In the genomic region with DNA sequence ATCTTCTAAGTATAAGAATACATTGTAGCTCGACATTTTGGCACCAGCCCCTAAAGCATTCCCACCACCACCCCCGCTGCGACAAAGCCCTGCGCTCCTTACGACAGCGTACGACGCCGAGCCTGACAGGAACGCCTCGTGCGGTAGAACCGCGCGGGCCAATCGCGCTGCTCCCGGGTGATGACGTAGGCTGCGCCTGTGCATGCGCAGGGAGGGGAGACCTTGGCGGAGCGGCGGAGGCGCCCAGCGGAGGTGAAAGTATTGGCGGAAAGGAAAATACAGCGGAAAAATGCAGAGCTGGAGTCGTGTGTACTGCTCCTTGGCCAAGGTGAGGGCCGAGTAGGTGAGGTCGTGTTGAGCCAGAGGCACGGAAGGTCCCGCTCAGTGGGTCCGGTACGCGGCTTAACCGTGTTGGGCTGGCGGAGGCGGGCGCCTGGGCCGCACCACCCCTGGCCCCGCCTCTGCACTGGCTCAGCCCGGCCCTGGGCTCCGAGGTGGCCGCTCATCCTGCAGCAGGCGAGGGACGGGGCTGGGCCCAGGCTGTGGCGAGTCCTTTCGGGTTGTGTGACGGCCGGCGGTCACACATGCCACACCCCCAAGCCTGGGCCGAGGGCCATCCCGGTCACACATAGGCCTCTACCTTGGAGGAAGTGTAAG, we compare ENCODE assay signal across 1 cellular context.
TF ChIP-seq lines count a peak whose summit lies in the region.

A gene with protein sequence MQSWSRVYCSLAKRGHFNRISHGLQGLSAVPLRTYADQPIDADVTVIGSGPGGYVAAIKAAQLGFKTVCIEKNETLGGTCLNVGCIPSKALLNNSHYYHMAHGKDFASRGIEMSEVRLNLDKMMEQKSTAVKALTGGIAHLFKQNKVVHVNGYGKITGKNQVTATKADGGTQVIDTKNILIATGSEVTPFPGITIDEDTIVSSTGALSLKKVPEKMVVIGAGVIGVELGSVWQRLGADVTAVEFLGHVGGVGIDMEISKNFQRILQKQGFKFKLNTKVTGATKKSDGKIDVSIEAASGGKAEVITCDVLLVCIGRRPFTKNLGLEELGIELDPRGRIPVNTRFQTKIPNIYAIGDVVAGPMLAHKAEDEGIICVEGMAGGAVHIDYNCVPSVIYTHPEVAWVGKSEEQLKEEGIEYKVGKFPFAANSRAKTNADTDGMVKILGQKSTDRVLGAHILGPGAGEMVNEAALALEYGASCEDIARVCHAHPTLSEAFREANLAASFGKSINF (plus strand): TSS at position 222 of the 657 bp plus-strand sequence. CDS start 68 bp downstream, at position 290.

TF ChIP-seq in H1, 55 proteins besides CTCF, POLR2A, EP300 and RAD21 (continues in another document):
- TF ChIP-seq NANOG (IDR thresholded peaks at IDR 0.05; ENCODE audit: insufficient read depth, low read depth, low read length, poor library complexity, severe bottlenecking) (no peak), SIRT6 (IDR thresholded peaks at IDR 0.05; ENCODE audit: low read length) (no peak), BACH1 (IDR thresholded peaks at IDR 0.05; ENCODE audit: low read length) (no peak), SIN3A (conservative IDR thresholded peaks at IDR 0.05 in 1 of 2, IDR thresholded peaks at IDR 0.05 in 1 of 2; ENCODE audit: low read depth in 1 of 2, low read length in 2 of 2) (peak; percentile 38 to 95; a peak in 2 of 4 replicates), FOSL1 (IDR thresholded peaks at IDR 0.05; ENCODE audit: insufficient read depth, low read depth, low read length) (no peak), KDM5A (IDR thresholded peaks at IDR 0.05; ENCODE audit: low read length) (no peak), BCL11A (IDR thresholded peaks at IDR 0.05; ENCODE audit: low read depth in 2 of 2, low read length in 2 of 2) (no peak), HDAC6 (IDR thresholded peaks at IDR 0.05; ENCODE audit: low read depth, low read length) (no peak), TBP (IDR thresholded peaks at IDR 0.05; ENCODE audit: low read depth, low read length) (peak; percentile 57), KDM1A (IDR thresholded peaks at IDR 0.05; ENCODE audit: borderline replicate concordance, low read length) (no peak), TCF12 (IDR thresholded peaks at IDR 0.05; ENCODE audit: low read depth, low read length) (no peak), CTBP2 (IDR thresholded peaks at IDR 0.05; ENCODE audit: borderline replicate concordance, insufficient read depth, insufficient read length, low read length) (no peak), TAF7 (optimal IDR thresholded peaks at IDR 0.05; ENCODE audit: borderline replicate concordance, low read depth, low read length) (no peak), CEBPB (IDR thresholded peaks at IDR 0.05; ENCODE audit: low read depth, low read length) (no peak), RNF2 (IDR thresholded peaks at IDR 0.05; ENCODE audit: borderline replicate concordance, low read depth, low read length, missing control alignments, poor library complexity, severe bottlenecking) (no peak), SIX5 (IDR thresholded peaks at IDR 0.05; ENCODE audit: low read depth, low read length) (no peak), RXRA (IDR thresholded peaks at IDR 0.05; ENCODE audit: insufficient read depth, low read depth, low read length) (no peak), RFX5 (IDR thresholded peaks at IDR 0.05; ENCODE audit: borderline replicate concordance, low read depth, low read length) (no peak), CHD2 (IDR thresholded peaks at IDR 0.05; ENCODE audit: low read length) (0 out of 2 replicates have a peak, but pooled peaks have one; percentile 33), SP2 (IDR thresholded peaks at IDR 0.05; ENCODE audit: low read length) (no peak), PHF8 (conservative IDR thresholded peaks at IDR 0.05; ENCODE audit: low read depth, low read length) (peak; percentile 87), GABPA (IDR thresholded peaks at IDR 0.05; ENCODE audit: borderline replicate concordance, insufficient read depth, low read length) (no peak), SUZ12 (IDR thresholded peaks at IDR 0.05; ENCODE audit: low read length) (no peak), SP1 (IDR thresholded peaks at IDR 0.05; ENCODE audit: low read depth, low read length) (no peak), ASH2L (IDR thresholded peaks at IDR 0.05; ENCODE audit: low read length) (peak; percentile 89), SP4 (IDR thresholded peaks at IDR 0.05; ENCODE audit: low read length) (peak; percentile 27; the same call in 1 of the 2 replicates), GTF2F1 (IDR thresholded peaks at IDR 0.05; ENCODE audit: borderline replicate concordance, low read depth, low read length) (no peak), EZH2 (IDR thresholded peaks at IDR 0.05; ENCODE audit: low read depth, low read length, severe bottlenecking) (no peak), CHD1 (IDR thresholded peaks at IDR 0.05; ENCODE audit: low read depth, low read length) (no peak), CBX5 (IDR thresholded peaks at IDR 0.05; ENCODE audit: low read depth, low read length) (no peak), EGR1 (IDR thresholded peaks at IDR 0.05; ENCODE audit: borderline replicate concordance, low read depth, low read length) (peak; percentile 50; the same call in 1 of the 2 replicates), TEAD4 (IDR thresholded peaks at IDR 0.05; ENCODE audit: low read depth, low read length) (0 out of 2 replicates have a peak, but pooled peaks have one; percentile 14), ZNF274 (IDR thresholded peaks at IDR 0.05; ENCODE audit: borderline replicate concordance, extremely low read depth, low read length) (no peak), YY1 (IDR thresholded peaks at IDR 0.05; ENCODE audit: low read depth, low read length) (no peak), TAF1 (IDR thresholded peaks at IDR 0.05; ENCODE audit: low read depth, low read length) (peak; percentile 69; the same call in 1 of the 2 replicates), JUND (IDR thresholded peaks at IDR 0.05; ENCODE audit: low read length) (0 out of 2 replicates have a peak, but pooled peaks have one; percentile 13), POU5F1 (IDR thresholded peaks at IDR 0.05; ENCODE audit: low read depth, low read length) (no peak), CREB1 (IDR thresholded peaks at IDR 0.05) (peak; percentile 93), KDM4A (IDR thresholded peaks at IDR 0.05; ENCODE audit: low read depth, low read length, severe bottlenecking) (peak; percentile 83), JUN (IDR thresholded peaks at IDR 0.05; ENCODE audit: low read depth, low read length) (no peak), CBX8 (IDR thresholded peaks at IDR 0.05; ENCODE audit: borderline replicate concordance, low read depth, low read length) (no peak), BRCA1 (IDR thresholded peaks at IDR 0.05; ENCODE audit: low read depth, low read length) (no peak), SRF (IDR thresholded peaks at IDR 0.05; ENCODE audit: low read depth, low read length) (no peak), HDAC2 (IDR thresholded peaks at IDR 0.05; ENCODE audit: borderline replicate concordance in 1 of 2, low read depth in 2 of 2, low read length in 2 of 2) (0 out of 4 replicates have a peak, but pooled peaks of 1 of the 2 experiments have one; percentile 59)
- TF ChIP-seq, protein P1, sequence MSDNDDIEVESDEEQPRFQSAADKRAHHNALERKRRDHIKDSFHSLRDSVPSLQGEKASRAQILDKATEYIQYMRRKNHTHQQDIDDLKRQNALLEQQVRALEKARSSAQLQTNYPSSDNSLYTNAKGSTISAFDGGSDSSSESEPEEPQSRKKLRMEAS (IDR thresholded peaks at IDR 0.05), result peak; percentile 96
- TF ChIP-seq, protein P2, sequence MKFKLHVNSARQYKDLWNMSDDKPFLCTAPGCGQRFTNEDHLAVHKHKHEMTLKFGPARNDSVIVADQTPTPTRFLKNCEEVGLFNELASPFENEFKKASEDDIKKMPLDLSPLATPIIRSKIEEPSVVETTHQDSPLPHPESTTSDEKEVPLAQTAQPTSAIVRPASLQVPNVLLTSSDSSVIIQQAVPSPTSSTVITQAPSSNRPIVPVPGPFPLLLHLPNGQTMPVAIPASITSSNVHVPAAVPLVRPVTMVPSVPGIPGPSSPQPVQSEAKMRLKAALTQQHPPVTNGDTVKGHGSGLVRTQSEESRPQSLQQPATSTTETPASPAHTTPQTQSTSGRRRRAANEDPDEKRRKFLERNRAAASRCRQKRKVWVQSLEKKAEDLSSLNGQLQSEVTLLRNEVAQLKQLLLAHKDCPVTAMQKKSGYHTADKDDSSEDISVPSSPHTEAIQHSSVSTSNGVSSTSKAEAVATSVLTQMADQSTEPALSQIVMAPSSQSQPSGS (IDR thresholded peaks at IDR 0.05; ENCODE audit: low read length), result no peak
- TF ChIP-seq, protein P3, sequence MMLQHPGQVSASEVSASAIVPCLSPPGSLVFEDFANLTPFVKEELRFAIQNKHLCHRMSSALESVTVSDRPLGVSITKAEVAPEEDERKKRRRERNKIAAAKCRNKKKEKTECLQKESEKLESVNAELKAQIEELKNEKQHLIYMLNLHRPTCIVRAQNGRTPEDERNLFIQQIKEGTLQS (IDR thresholded peaks at IDR 0.05; ENCODE audit: insufficient read depth, low read depth, low read length), result 0 out of 2 replicates have a peak, but pooled peaks have one; percentile 40
- TF ChIP-seq, protein P4, sequence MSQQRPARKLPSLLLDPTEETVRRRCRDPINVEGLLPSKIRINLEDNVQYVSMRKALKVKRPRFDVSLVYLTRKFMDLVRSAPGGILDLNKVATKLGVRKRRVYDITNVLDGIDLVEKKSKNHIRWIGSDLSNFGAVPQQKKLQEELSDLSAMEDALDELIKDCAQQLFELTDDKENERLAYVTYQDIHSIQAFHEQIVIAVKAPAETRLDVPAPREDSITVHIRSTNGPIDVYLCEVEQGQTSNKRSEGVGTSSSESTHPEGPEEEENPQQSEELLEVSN (IDR thresholded peaks at IDR 0.05), result peak; percentile 92
- TF ChIP-seq, protein P5, sequence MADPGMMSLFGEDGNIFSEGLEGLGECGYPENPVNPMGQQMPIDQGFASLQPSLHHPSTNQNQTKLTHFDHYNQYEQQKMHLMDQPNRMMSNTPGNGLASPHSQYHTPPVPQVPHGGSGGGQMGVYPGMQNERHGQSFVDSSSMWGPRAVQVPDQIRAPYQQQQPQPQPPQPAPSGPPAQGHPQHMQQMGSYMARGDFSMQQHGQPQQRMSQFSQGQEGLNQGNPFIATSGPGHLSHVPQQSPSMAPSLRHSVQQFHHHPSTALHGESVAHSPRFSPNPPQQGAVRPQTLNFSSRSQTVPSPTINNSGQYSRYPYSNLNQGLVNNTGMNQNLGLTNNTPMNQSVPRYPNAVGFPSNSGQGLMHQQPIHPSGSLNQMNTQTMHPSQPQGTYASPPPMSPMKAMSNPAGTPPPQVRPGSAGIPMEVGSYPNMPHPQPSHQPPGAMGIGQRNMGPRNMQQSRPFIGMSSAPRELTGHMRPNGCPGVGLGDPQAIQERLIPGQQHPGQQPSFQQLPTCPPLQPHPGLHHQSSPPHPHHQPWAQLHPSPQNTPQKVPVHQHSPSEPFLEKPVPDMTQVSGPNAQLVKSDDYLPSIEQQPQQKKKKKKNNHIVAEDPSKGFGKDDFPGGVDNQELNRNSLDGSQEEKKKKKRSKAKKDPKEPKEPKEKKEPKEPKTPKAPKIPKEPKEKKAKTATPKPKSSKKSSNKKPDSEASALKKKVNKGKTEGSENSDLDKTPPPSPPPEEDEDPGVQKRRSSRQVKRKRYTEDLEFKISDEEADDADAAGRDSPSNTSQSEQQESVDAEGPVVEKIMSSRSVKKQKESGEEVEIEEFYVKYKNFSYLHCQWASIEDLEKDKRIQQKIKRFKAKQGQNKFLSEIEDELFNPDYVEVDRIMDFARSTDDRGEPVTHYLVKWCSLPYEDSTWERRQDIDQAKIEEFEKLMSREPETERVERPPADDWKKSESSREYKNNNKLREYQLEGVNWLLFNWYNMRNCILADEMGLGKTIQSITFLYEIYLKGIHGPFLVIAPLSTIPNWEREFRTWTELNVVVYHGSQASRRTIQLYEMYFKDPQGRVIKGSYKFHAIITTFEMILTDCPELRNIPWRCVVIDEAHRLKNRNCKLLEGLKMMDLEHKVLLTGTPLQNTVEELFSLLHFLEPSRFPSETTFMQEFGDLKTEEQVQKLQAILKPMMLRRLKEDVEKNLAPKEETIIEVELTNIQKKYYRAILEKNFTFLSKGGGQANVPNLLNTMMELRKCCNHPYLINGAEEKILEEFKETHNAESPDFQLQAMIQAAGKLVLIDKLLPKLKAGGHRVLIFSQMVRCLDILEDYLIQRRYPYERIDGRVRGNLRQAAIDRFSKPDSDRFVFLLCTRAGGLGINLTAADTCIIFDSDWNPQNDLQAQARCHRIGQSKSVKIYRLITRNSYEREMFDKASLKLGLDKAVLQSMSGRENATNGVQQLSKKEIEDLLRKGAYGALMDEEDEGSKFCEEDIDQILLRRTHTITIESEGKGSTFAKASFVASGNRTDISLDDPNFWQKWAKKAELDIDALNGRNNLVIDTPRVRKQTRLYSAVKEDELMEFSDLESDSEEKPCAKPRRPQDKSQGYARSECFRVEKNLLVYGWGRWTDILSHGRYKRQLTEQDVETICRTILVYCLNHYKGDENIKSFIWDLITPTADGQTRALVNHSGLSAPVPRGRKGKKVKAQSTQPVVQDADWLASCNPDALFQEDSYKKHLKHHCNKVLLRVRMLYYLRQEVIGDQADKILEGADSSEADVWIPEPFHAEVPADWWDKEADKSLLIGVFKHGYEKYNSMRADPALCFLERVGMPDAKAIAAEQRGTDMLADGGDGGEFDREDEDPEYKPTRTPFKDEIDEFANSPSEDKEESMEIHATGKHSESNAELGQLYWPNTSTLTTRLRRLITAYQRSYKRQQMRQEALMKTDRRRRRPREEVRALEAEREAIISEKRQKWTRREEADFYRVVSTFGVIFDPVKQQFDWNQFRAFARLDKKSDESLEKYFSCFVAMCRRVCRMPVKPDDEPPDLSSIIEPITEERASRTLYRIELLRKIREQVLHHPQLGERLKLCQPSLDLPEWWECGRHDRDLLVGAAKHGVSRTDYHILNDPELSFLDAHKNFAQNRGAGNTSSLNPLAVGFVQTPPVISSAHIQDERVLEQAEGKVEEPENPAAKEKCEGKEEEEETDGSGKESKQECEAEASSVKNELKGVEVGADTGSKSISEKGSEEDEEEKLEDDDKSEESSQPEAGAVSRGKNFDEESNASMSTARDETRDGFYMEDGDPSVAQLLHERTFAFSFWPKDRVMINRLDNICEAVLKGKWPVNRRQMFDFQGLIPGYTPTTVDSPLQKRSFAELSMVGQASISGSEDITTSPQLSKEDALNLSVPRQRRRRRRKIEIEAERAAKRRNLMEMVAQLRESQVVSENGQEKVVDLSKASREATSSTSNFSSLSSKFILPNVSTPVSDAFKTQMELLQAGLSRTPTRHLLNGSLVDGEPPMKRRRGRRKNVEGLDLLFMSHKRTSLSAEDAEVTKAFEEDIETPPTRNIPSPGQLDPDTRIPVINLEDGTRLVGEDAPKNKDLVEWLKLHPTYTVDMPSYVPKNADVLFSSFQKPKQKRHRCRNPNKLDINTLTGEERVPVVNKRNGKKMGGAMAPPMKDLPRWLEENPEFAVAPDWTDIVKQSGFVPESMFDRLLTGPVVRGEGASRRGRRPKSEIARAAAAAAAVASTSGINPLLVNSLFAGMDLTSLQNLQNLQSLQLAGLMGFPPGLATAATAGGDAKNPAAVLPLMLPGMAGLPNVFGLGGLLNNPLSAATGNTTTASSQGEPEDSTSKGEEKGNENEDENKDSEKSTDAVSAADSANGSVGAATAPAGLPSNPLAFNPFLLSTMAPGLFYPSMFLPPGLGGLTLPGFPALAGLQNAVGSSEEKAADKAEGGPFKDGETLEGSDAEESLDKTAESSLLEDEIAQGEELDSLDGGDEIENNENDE (IDR thresholded peaks at IDR 0.05; ENCODE audit: insufficient replicate concordance, low read length), result no peak
- TF ChIP-seq, protein P6, sequence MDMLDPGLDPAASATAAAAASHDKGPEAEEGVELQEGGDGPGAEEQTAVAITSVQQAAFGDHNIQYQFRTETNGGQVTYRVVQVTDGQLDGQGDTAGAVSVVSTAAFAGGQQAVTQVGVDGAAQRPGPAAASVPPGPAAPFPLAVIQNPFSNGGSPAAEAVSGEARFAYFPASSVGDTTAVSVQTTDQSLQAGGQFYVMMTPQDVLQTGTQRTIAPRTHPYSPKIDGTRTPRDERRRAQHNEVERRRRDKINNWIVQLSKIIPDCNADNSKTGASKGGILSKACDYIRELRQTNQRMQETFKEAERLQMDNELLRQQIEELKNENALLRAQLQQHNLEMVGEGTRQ (IDR thresholded peaks at IDR 0.05; ENCODE audit: low read length), result no peak
